13 cellular contexts compared by ENCODE assay signal in the genomic region with DNA sequence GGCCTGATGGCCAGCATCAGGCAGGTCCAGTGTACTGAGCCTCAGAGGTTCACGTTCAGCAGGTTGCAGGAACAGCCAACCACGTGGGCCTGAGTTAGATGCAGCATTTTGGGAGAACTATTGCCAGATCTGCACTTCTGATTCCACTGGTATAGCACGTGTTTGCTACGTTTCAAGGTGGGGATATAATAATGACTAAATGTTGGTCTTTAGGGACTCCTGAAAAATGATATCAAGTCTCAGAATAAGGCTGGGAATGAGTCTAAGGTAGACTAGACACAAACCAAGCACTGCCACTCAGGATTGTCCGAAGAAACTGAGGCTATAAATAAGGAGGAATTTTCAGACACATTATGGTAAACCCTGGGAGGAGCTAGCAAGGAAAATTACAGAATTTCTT.
A peak's percentile ranks its signal among the peaks of the same experiment; 100 is the strongest.
DNase-seq lines count a peak whose midpoint lies in the region; ATAC-seq and TF ChIP-seq lines count a peak whose summit lies in the region.
"Had no signal": no experiment of that assay in that cellular context is flagged by ENCODE, and none has a peak within 500 bp of the region (broad histone marks: within the 10 kb centered on the region; RNA-seq: fewer than 3 reads in every experiment).

No MANE protein-coding gene starts in this region.

- peak overlapping the region; percentile 45; the same call in 1 of the 2 replicates for H3K27ac ChIP-seq in GM23338 (ENCODE audit: low read depth)
- H3K27ac ChIP-seq in SU-DHL-6 (ENCODE audit: low read depth, low read length) = peak overlapping the region; percentile 62
- peak overlapping the region; percentile 30 for H3K27ac ChIP-seq in right cardiac atrium (ENCODE audit: low read length)
- H3K27ac ChIP-seq in smooth muscle cell (ENCODE audit: low read depth) = peak overlapping the region; percentile 54
- H3K27ac ChIP-seq: C4-2B had no signal

- H3K4me1 ChIP-seq in GM23338 (ENCODE audit: insufficient read depth) (peaks cover 59% of the 10 kb centered on the region), right cardiac atrium (ENCODE audit: control insufficient read depth, insufficient read depth, low read length) (peaks cover 12% of the 10 kb centered on the region), smooth muscle cell (ENCODE audit: low read depth) (peaks cover 18% of the 10 kb centered on the region)

- peak overlapping the region; percentile 21; the same call in 1 of the 2 replicates for H3K27ac Mint-ChIP-seq in GM23338
- H3K27ac Mint-ChIP-seq: activated CD8-positive, alpha-beta T cell treated with anti-CD3 and anti-CD28 coated beads, Interleukin-2, amount 10 ng/mL, durations not matched to agents 7 days and 5 days had no signal

- H3K27me3 ChIP-seq in GM23338 (ENCODE audit: insufficient read depth) (no peaks in the 10 kb centered on the region), SU-DHL-6 (ENCODE audit: low read length) (no peaks in the 10 kb centered on the region), right cardiac atrium (ENCODE audit: control insufficient read depth, insufficient read depth) (no peaks in the 10 kb centered on the region), smooth muscle cell (ENCODE audit: low read depth) (no peaks in the 10 kb centered on the region)

- no peak for ATAC-seq in GM23338
- no peak for ATAC-seq in right cardiac atrium
- ATAC-seq: activated CD8-positive, alpha-beta T cell treated with anti-CD3 and anti-CD28 coated beads, Interleukin-2, amount 10 ng/mL, durations not matched to agents 7 days and 5 days had no signal

- H3K9me2 ChIP-seq in GM23338 (ENCODE audit: insufficient read depth) (no peaks in the 10 kb centered on the region), SU-DHL-6 (replicated peaks; ENCODE audit: insufficient read depth, low read length) (no peaks in the 10 kb centered on the region)

- H3K4me2 ChIP-seq in GM23338 (peak overlapping the region; percentile 74; the same call in 1 of the 2 replicates), SU-DHL-6 (ENCODE audit: low read depth, low read length, poor library complexity, severe bottlenecking) (peak overlapping the region; percentile 48), smooth muscle cell (peak overlapping the region; percentile 83)

- peak overlapping the region; percentile 17 for H3K9ac ChIP-seq in SU-DHL-6 (ENCODE audit: low read length)
- H3K9ac ChIP-seq in smooth muscle cell (ENCODE audit: low read depth) = no peak overlapping the region

- no peak overlapping the region for H3K4me3 ChIP-seq in GM23338
- H3K4me3 ChIP-seq in SU-DHL-6 (ENCODE audit: insufficient read depth, low read length, poor library complexity, severe bottlenecking) = no peak overlapping the region
- no peak overlapping the region for H3K4me3 ChIP-seq in right cardiac atrium (ENCODE audit: low read length)
- H3K4me3 ChIP-seq in smooth muscle cell = no peak overlapping the region

- 72% methylated on average over 5 of the region's 5 CpGs for WGBS in right cardiac atrium
- WGBS in smooth muscle cell (ENCODE audit: low lambda C conversion rate) = 82% methylated on average over 5 of the region's 5 CpGs

- peaks cover 17% of the 10 kb centered on the region for H3K36me3 Mint-ChIP-seq in GM23338 (ENCODE audit: low read depth)

- peaks cover 88% of the 10 kb centered on the region for H3K4me1 Mint-ChIP-seq in GM23338

- H3K36me3 ChIP-seq in GM23338 (ENCODE audit: insufficient read depth) = no peaks in the 10 kb centered on the region
- H3K36me3 ChIP-seq in SU-DHL-6 (ENCODE audit: low read length) = peaks cover 7% of the 10 kb centered on the region; the same call in 1 of the 2 replicates
- no peaks in the 10 kb centered on the region for H3K36me3 ChIP-seq in smooth muscle cell (ENCODE audit: low read depth)
- H3K36me3 ChIP-seq: thoracic aorta had no signal

- intact Hi-C loops in right cardiac atrium (cut with DNase I) = no loop called here

- no peak for DNase-seq in GM23338 (ENCODE audit: low spot score)
- DNase-seq in right cardiac atrium = no peak
- no peak for DNase-seq in smooth muscle cell (lab: John Stamatoyannopoulos, UW; ENCODE audit: unreplicated experiment)
- no peak for DNase-seq in NCI-H1694 (lab: John Stamatoyannopoulos, UW)
- DNase-seq in activated CD4-positive, alpha-beta T cell treated with anti-CD3 and anti-CD28 coated beads, Interleukin-2, amount 50 U/mL, for 1 hour = no peak
- DNase-seq in EL = no peak
- DNase-seq: activated CD8-positive, alpha-beta T cell treated with anti-CD3 and anti-CD28 coated beads, Interleukin-2, amount 10 ng/mL, durations not matched to agents 7 days and 5 days; activated gamma-delta T cell; DND-41; T-helper 9 cell had no signal

- peaks cover 45% of the 10 kb centered on the region for H3K79me2 ChIP-seq in GM23338 (replicated peaks; ENCODE audit: insufficient read depth)
- peaks cover 17% of the 10 kb centered on the region; the same call in 1 of the 2 replicates for H3K79me2 ChIP-seq in SU-DHL-6 (ENCODE audit: insufficient read depth, low read length)
- no peaks in the 10 kb centered on the region for H3K79me2 ChIP-seq in smooth muscle cell (ENCODE audit: low read depth)

- H3K9me3 Mint-ChIP-seq in GM23338 = no peaks in the 10 kb centered on the region

- H3K27me3 Mint-ChIP-seq in GM23338 (ENCODE audit: insufficient read depth, low read depth, poor library complexity) = peaks cover 10% of the 10 kb centered on the region

- no peak overlapping the region for H2AFZ ChIP-seq in GM23338
- no peak overlapping the region for H2AFZ ChIP-seq in SU-DHL-6 (ENCODE audit: low read depth, low read length, severe bottlenecking)
- H2AFZ ChIP-seq in smooth muscle cell (ENCODE audit: low read depth) = peak overlapping the region; percentile 67

- H4K20me1 ChIP-seq in GM23338 (replicated peaks; ENCODE audit: insufficient read depth) = no peaks in the 10 kb centered on the region; the same call in 1 of the 2 replicates
- H4K20me1 ChIP-seq in SU-DHL-6 (ENCODE audit: low read depth, low read length) = no peaks in the 10 kb centered on the region
- H4K20me1 ChIP-seq in smooth muscle cell (ENCODE audit: low read depth) = no peaks in the 10 kb centered on the region

- no peak overlapping the region for H3K4me3 Mint-ChIP-seq in GM23338
- H3K4me3 Mint-ChIP-seq: activated CD8-positive, alpha-beta T cell treated with anti-CD3 and anti-CD28 coated beads, Interleukin-2, amount 10 ng/mL, durations not matched to agents 7 days and 5 days had no signal

- no peak for TF ChIP-seq CTCF in GM23338 (conservative IDR thresholded peaks at IDR 0.05; ENCODE audit: low read depth in 2 of 2)
- TF ChIP-seq CTCF in SU-DHL-6 (IDR thresholded peaks at IDR 0.05; ENCODE audit: insufficient read depth, low read length, poor library complexity, severe bottlenecking) = no peak
- no peak for TF ChIP-seq CTCF in smooth muscle cell (IDR thresholded peaks at IDR 0.05; ENCODE audit: borderline replicate concordance, insufficient read depth, poor library complexity, severe bottlenecking)

- H3K9me3 ChIP-seq in SU-DHL-6 (ENCODE audit: insufficient read depth, low read length) (no peaks in the 10 kb centered on the region), right cardiac atrium (ENCODE audit: control insufficient read depth, low read length) (no peaks in the 10 kb centered on the region), smooth muscle cell (replicated peaks; ENCODE audit: low read depth) (no peaks in the 10 kb centered on the region)
- H3K9me3 ChIP-seq: thoracic aorta had no signal

- H3F3A ChIP-seq in GM23338 (replicated peaks; ENCODE audit: low read depth) (peaks cover 6% of the 10 kb centered on the region; the same call in 1 of the 2 replicates), SU-DHL-6 (ENCODE audit: insufficient read depth) (no peaks in the 10 kb centered on the region), smooth muscle cell (ENCODE audit: low read depth) (no peaks in the 10 kb centered on the region)

TF ChIP-seq in GM23338, 12 proteins besides CTCF, POLR2A, EP300 and RAD21 (continues in another document):
- TF ChIP-seq EZH2 (IDR thresholded peaks at IDR 0.05; ENCODE audit: low read depth, unreplicated experiment) (no peak), EZH2phosphoT487 (IDR thresholded peaks at IDR 0.05; ENCODE audit: unreplicated experiment) (no peak), ZNF114 (CRISPR knock-in tag; IDR thresholded peaks at IDR 0.05) (no peak), CREB1 (CRISPR knock-in tag; IDR thresholded peaks at IDR 0.05; ENCODE audit: low read depth) (no peak), POLR2AphosphoS5 (IDR thresholded peaks at IDR 0.05; ENCODE audit: low read depth) (no peak), NANOG (IDR thresholded peaks at IDR 0.05; ENCODE audit: borderline replicate concordance) (no peak)
- TF ChIP-seq, protein P1, sequence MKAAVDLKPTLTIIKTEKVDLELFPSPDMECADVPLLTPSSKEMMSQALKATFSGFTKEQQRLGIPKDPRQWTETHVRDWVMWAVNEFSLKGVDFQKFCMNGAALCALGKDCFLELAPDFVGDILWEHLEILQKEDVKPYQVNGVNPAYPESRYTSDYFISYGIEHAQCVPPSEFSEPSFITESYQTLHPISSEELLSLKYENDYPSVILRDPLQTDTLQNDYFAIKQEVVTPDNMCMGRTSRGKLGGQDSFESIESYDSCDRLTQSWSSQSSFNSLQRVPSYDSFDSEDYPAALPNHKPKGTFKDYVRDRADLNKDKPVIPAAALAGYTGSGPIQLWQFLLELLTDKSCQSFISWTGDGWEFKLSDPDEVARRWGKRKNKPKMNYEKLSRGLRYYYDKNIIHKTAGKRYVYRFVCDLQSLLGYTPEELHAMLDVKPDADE (IDR thresholded peaks at IDR 0.05) = no peak
- TF ChIP-seq, protein P2, sequence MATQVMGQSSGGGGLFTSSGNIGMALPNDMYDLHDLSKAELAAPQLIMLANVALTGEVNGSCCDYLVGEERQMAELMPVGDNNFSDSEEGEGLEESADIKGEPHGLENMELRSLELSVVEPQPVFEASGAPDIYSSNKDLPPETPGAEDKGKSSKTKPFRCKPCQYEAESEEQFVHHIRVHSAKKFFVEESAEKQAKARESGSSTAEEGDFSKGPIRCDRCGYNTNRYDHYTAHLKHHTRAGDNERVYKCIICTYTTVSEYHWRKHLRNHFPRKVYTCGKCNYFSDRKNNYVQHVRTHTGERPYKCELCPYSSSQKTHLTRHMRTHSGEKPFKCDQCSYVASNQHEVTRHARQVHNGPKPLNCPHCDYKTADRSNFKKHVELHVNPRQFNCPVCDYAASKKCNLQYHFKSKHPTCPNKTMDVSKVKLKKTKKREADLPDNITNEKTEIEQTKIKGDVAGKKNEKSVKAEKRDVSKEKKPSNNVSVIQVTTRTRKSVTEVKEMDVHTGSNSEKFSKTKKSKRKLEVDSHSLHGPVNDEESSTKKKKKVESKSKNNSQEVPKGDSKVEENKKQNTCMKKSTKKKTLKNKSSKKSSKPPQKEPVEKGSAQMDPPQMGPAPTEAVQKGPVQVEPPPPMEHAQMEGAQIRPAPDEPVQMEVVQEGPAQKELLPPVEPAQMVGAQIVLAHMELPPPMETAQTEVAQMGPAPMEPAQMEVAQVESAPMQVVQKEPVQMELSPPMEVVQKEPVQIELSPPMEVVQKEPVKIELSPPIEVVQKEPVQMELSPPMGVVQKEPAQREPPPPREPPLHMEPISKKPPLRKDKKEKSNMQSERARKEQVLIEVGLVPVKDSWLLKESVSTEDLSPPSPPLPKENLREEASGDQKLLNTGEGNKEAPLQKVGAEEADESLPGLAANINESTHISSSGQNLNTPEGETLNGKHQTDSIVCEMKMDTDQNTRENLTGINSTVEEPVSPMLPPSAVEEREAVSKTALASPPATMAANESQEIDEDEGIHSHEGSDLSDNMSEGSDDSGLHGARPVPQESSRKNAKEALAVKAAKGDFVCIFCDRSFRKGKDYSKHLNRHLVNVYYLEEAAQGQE (IDR thresholded peaks at IDR 0.05; ENCODE audit: unreplicated experiment) = no peak
